Comparison of ENCODE assay signal across 8 cellular contexts in the genomic region with DNA sequence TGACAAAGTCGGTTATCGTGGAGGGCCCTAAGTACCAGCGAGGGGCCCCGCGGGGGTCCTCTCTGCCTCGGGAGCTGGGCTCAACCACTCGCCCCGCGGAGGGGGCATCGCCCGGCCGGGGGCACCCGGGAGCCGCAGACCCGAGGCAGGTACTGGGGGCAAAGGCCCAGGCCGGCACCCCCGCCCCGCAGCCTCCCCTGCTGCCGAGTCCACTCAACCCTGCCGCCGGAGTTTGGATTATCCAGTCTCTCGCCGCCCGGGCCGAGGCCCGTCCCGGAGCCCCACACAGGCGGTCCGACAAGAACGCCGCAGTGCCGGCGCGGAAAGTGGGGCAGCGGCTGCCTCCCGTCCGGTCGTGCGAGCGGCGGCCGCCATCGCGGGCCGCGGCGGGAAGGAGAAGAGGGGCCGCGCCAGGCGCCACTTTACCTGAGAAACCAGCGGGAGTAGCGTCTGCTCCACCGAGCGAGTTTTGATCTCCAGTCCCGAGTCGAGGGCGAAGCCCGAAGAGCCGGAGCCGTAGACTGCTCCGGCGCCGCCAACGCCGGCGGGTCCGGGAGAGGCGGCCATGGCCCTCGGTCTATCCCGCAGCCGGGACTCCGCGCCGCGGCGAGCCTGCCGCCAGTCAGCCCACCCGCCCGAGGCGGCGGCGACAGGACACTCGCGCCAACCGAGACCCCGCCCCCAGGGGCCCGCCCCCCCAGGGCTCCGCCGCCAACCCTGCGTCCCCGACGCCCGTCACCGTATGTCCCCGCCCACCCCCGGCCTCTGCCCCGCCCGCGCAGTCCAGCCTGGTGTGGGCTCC. TPM values are rescaled to one million over a fixed set of nuclear protein-coding genes. Genes with fewer than 3 reads are reported as not detected.
A peak's percentile ranks its signal among the peaks of the same experiment; 100 is the strongest.
DNase-seq lines count a peak whose midpoint lies in the region; ATAC-seq and TF ChIP-seq lines count a peak whose summit lies in the region.

A gene with protein sequence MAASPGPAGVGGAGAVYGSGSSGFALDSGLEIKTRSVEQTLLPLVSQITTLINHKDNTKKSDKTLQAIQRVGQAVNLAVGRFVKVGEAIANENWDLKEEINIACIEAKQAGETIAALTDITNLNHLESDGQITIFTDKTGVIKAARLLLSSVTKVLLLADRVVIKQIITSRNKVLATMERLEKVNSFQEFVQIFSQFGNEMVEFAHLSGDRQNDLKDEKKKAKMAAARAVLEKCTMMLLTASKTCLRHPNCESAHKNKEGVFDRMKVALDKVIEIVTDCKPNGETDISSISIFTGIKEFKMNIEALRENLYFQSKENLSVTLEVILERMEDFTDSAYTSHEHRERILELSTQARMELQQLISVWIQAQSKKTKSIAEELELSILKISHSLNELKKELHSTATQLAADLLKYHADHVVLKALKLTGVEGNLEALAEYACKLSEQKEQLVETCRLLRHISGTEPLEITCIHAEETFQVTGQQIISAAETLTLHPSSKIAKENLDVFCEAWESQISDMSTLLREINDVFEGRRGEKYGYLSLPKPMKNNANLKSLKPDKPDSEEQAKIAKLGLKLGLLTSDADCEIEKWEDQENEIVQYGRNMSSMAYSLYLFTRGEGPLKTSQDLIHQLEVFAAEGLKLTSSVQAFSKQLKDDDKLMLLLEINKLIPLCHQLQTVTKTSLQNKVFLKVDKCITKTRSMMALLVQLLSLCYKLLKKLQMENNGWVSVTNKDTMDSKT (minus strand): TSS at position 624 of the 802 bp plus-strand sequence. CDS start 57 bp downstream, at position 567.

- TF ChIP-seq POLR2A in thyroid gland (IDR thresholded peaks at IDR 0.05) = peak; percentile 69 to 94

- H3K4me3 Mint-ChIP-seq in activated naive CD4-positive, alpha-beta T cell treated with anti-CD3 and anti-CD28 coated beads, Interleukin-2, amount 10 ng/mL, durations not matched to agents 7 days and 5 days = peak within 1 kb of the TSS; percentile 99
- peak within 1 kb of the TSS; percentile 90 for H3K4me3 Mint-ChIP-seq in osteocyte (ENCODE audit: unreplicated experiment)

- H3K4me3 ChIP-seq in SJCRH30 (peak within 1 kb of the TSS; percentile 92), thyroid gland (replicated peaks in 1 of 3) (peak within 1 kb of the TSS; percentile 38 to 93 (median 45))

- TF ChIP-seq CTCF in osteocyte (IDR thresholded peaks at IDR 0.05) (no peak), thyroid gland (IDR thresholded peaks at IDR 0.05) (no peak)

- H3K27ac ChIP-seq in KOPT-K1 (ENCODE audit: low read depth, low read length, poor library complexity, severe bottlenecking) = peak within 1 kb of the TSS; percentile 66
- peak within 1 kb of the TSS; percentile 82 for H3K27ac ChIP-seq in SJCRH30
- peak within 1 kb of the TSS; percentile 95 to 99 (median 99) for H3K27ac ChIP-seq in thyroid gland

- WGBS in thyroid gland, 2 donors = 0% methylated on average over 18 of the region's 99 CpGs; no CpG with 5 or more reads in 1 of the 2 donors

- intact Hi-C loops in thyroid gland (cut with DNase I) = no loop called here

- H3K27me3 Mint-ChIP-seq in activated naive CD4-positive, alpha-beta T cell treated with anti-CD3 and anti-CD28 coated beads, Interleukin-2, amount 10 ng/mL, durations not matched to agents 7 days and 5 days = peaks cover 6% of the 10 kb centered on the region
- H3K27me3 Mint-ChIP-seq in osteocyte (ENCODE audit: unreplicated experiment) = no peaks in the 10 kb centered on the region

- H3K9me3 ChIP-seq in KOPT-K1 (ENCODE audit: insufficient read depth, low read length, poor library complexity, severe bottlenecking) (no peaks in the 10 kb centered on the region), SJCRH30 (replicated peaks) (no peaks in the 10 kb centered on the region), thyroid gland (no peaks in the 10 kb centered on the region)

- H3K27ac Mint-ChIP-seq in activated naive CD4-positive, alpha-beta T cell treated with anti-CD3 and anti-CD28 coated beads, Interleukin-2, amount 10 ng/mL, durations not matched to agents 7 days and 5 days = peak within 1 kb of the TSS; percentile 87
- H3K27ac Mint-ChIP-seq in osteocyte (ENCODE audit: unreplicated experiment) = peak within 1 kb of the TSS; percentile 99

- H3K27me3 ChIP-seq in SJCRH30 = no peaks in the 10 kb centered on the region
- H3K27me3 ChIP-seq in thyroid gland = no peaks in the 10 kb centered on the region

- DNase-seq in EL (peak; percentile 93), SJCRH30 (peak; percentile 96 to 98), glomerular endothelial cell (ENCODE audit: extremely low read depth, low read depth, low spot score) (no peak), osteocyte (ENCODE audit: extremely low spot score, unreplicated experiment) (peak; percentile 97), thyroid gland (peak; percentile 95)
- DNase-seq in activated naive CD4-positive, alpha-beta T cell treated with anti-CD3 and anti-CD28 coated beads, Interleukin-2, amount 10 ng/mL, durations not matched to agents 7 days and 5 days = peak; percentile 91

- H3K36me3 ChIP-seq in KOPT-K1 (ENCODE audit: insufficient read depth, low read length) = peaks cover 14% of the 10 kb centered on the region
- H3K36me3 ChIP-seq in SJCRH30 = peaks cover 6% of the 10 kb centered on the region; the same call in 1 of the 2 replicates
- no peaks in the 10 kb centered on the region for H3K36me3 ChIP-seq in thyroid gland

- peaks cover 34% of the 10 kb centered on the region for H3K4me1 Mint-ChIP-seq in activated naive CD4-positive, alpha-beta T cell treated with anti-CD3 and anti-CD28 coated beads, Interleukin-2, amount 10 ng/mL, durations not matched to agents 7 days and 5 days
- peaks cover 48% of the 10 kb centered on the region for H3K4me1 Mint-ChIP-seq in osteocyte (ENCODE audit: unreplicated experiment)

- ATAC-seq in GM21786 (IDR thresholded peaks at IDR 0.05; ENCODE audit: unreplicated experiment) = peak; percentile 55

- CTCF ChIA-PET in activated naive CD4-positive, alpha-beta T cell treated with anti-CD3 and anti-CD28 coated beads, Interleukin-2, amount 10 ng/mL, durations not matched to agents 7 days and 5 days (lab: Charles Lee) = no interaction called here

- no peaks in the 10 kb centered on the region for H3K9me3 Mint-ChIP-seq in activated naive CD4-positive, alpha-beta T cell treated with anti-CD3 and anti-CD28 coated beads, Interleukin-2, amount 10 ng/mL, durations not matched to agents 7 days and 5 days
- H3K9me3 Mint-ChIP-seq in osteocyte (ENCODE audit: unreplicated experiment) = no peaks in the 10 kb centered on the region

- peaks cover 21% of the 10 kb centered on the region for H3K4me1 ChIP-seq in SJCRH30
- H3K4me1 ChIP-seq in thyroid gland = peaks cover 60 to 63% of the 10 kb centered on the region in 2 donors

- H3K36me3 Mint-ChIP-seq in activated naive CD4-positive, alpha-beta T cell treated with anti-CD3 and anti-CD28 coated beads, Interleukin-2, amount 10 ng/mL, durations not matched to agents 7 days and 5 days = peaks cover 9% of the 10 kb centered on the region
- peaks cover 3% of the 10 kb centered on the region for H3K36me3 Mint-ChIP-seq in osteocyte (ENCODE audit: unreplicated experiment)

RNA-seq across cellular contexts. Expression of the gene that starts here (rescaled TPM):
- 81.8 and 89.7 TPM in 2 replicates for total RNA-seq in SJCRH30 (2014; rRNA removed; shearing (Covaris generic))
- 44.9 and 50.6 TPM in 2 replicates for total RNA-seq in glomerular endothelial cell
- total RNA-seq in osteocyte = 46.3 and 55.4 TPM in 2 replicates
- 100 to 1,000 TPM; 106 to 231 (median 156) TPM for total RNA-seq in thyroid gland
